In genomic region chr3:42581709-42582473, GRCh38 we compare ENCODE assay signal across 8 cellular contexts. TPM values are rescaled to one million over a fixed set of nuclear protein-coding genes. Genes with fewer than 3 reads are reported as not detected.
DNase-seq lines count a peak whose midpoint lies in the region; ATAC-seq lines count a peak whose summit lies in the region.

Gene SEC22C (minus strand): TSS chr3:42581967. CDS start chr3:42569046, 12,921 bp downstream.

- ATAC-seq in GM19025 (IDR thresholded peaks at IDR 0.05; ENCODE audit: low read depth, unreplicated experiment) (peak; percentile 91), HG03342 (IDR thresholded peaks at IDR 0.05; ENCODE audit: unreplicated experiment) (peak; percentile 91)

- DNase-seq in AG20443 (ENCODE audit: low spot score) (peak; percentile 100), NCI-H460 (ENCODE audit: extremely low read depth, low read depth) (peak; percentile 87), cerebellum (ENCODE audit: low spot score) (peak; percentile 99), kidney glomerular epithelial cell (lab: John Stamatoyannopoulos, UW) (peak; percentile 78)
- DNase-seq in activated CD4-positive, alpha-beta T cell treated with anti-CD3 and anti-CD28 coated beads for 1 hour = peak; percentile 92
- DNase-seq in stimulated activated CD4-positive, alpha-beta T cell treated with anti-CD3 and anti-CD28 coated beads, Interleukin-1b, Interleukin-23, amount 100 ng/mL, for 1 hour (ENCODE audit: low read depth in 2 of 2) = peak; percentile 83 to 91

RNA-seq across cellular contexts. Expression of gene SEC22C, which starts in this region (rescaled TPM):
- total RNA-seq in NCI-H460 (2014; rRNA removed; shearing (Covaris generic)) = 46.7 and 57.2 TPM in 2 replicates
- polyA plus RNA-seq in NCI-H460 (2014; cell fraction: nucleus; rRNA removed) = 58.8 and 60.0 TPM in 2 replicates
- total RNA-seq in cerebellum = 50.9 TPM

Comparison
In these comparisons a context has a peak if more than half of its experiments do, and no peak if none do; other contexts are left out.
1. Peak in every context shown above with its lines: DNase-seq and ATAC-seq.